7 cellular contexts compared by ENCODE assay signal in genomic region chr6:8906699-8907098, GRCh38.
"Had no signal": no experiment of that assay in that cellular context is flagged by ENCODE, and none has a peak within 500 bp of the region (broad histone marks: within the 10 kb centered on the region; RNA-seq: fewer than 3 reads in every experiment).

No MANE protein-coding gene starts in this region.

- H3K36me3 Mint-ChIP-seq: IgD-negative memory B cell had no signal

- H3K4me1 Mint-ChIP-seq: IgD-negative memory B cell had no signal

- ATAC-seq: HCT116 had no signal

- H3K4me3 ChIP-seq: GM23248, HAP-1 had no signal

- H3K27ac ChIP-seq: GM23248 had no signal

- H3K36me3 ChIP-seq: HAP-1 had no signal

- H3K9me3 ChIP-seq: HAP-1 had no signal

- H3K27ac Mint-ChIP-seq: HFFc6, IgD-negative memory B cell had no signal

- DNase-seq: GM23248, GOT3, H7, HFFc6 had no signal

- H3K4me3 Mint-ChIP-seq: HFFc6, IgD-negative memory B cell had no signal

- H3K4me1 ChIP-seq: HAP-1 had no signal
